ENCODE assay signal across 7 cellular contexts in the genomic region with DNA sequence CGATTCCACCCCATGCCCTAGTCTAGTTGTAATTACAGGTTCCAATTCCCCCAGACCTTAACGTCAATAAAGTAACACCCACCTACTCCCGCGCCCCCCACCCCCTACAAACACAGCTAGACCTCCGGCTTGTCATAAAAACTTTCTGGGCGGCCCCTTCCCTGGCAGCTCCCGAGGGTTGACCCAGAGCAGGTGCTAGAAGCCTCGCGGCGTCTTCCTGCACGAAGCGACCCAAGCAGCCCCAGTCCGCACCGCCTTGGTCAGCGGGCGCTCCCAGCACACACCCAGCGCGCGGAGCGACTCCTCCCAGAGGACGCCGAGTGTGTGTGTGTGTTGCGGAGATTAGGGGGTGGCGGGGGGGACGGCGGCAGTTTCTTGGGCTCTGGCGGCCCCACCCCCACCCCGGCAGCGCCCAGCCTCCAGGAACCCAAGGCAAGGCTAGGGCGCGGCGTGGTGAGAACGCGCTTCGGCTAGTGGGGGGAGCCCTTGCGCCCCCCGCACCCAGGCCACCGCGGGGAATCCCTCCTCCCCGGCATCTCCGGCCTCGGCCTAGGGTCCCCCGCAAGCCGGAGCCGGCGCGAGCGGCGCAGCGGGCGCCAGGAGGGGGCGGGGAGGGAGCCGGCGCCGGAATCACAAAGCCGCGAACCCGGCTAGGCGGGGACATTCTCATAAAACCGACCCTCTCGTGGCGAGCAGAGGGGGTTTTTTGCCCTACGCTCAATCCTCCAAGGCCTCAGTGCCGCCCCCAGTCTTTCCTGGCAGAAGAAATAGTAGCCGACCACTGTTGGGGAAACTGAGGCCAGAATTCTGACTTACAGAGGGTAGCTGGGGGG. TPM values are rescaled to one million over a fixed set of nuclear protein-coding genes. Genes with fewer than 3 reads are reported as not detected.
A peak's percentile ranks its signal among the peaks of the same experiment; 100 is the strongest.
DNase-seq lines count a peak whose midpoint lies in the region; ATAC-seq lines count a peak whose summit lies in the region.

No MANE protein-coding gene starts in this region.

- peak overlapping the region; percentile 60 for H3K4me3 Mint-ChIP-seq in activated T-helper 17 cell treated with anti-CD3 and anti-CD28 coated beads, Interleukin-2, amount 50 U/mL, for 72 hours

- H3K27me3 ChIP-seq in HUES6 (ENCODE audit: control insufficient read depth, insufficient read depth, low read length) = peaks cover 61% of the 10 kb centered on the region

- no peak for ATAC-seq in activated T-helper 17 cell treated with anti-CD3 and anti-CD28 coated beads, Interleukin-2, amount 50 U/mL, for 72 hours (replicated peaks)
- ATAC-seq in GM21619 (IDR thresholded peaks at IDR 0.05; ENCODE audit: unreplicated experiment) (no peak), GM21825 (IDR thresholded peaks at IDR 0.05; ENCODE audit: unreplicated experiment) (no peak)

- H3K4me1 ChIP-seq in HUES6 (ENCODE audit: control insufficient read depth, insufficient read depth, low read length) = peaks cover 64% of the 10 kb centered on the region

- DNase-seq in skeletal muscle cell (ENCODE audit: low read depth) (no peak), dedifferentiated amniotic fluid mesenchymal stem cell (ENCODE audit: extremely low spot score) (no peak)

- H3K9me3 ChIP-seq in HUES6 (ENCODE audit: control insufficient read depth, insufficient read depth, low read depth, low read length) (no peaks in the 10 kb centered on the region), iPS-18c (ENCODE audit: control insufficient read depth, insufficient read depth, low read length) (no peaks in the 10 kb centered on the region)

- peaks cover 55% of the 10 kb centered on the region for H3K27me3 Mint-ChIP-seq in activated T-helper 17 cell treated with anti-CD3 and anti-CD28 coated beads, Interleukin-2, amount 50 U/mL, for 72 hours

- no peak overlapping the region for H3K27ac Mint-ChIP-seq in activated T-helper 17 cell treated with anti-CD3 and anti-CD28 coated beads, Interleukin-2, amount 50 U/mL, for 72 hours

- H3K9ac ChIP-seq in HUES6 (ENCODE audit: low read length) = peak overlapping the region; percentile 88

- no peaks in the 10 kb centered on the region for H3K9me3 Mint-ChIP-seq in activated T-helper 17 cell treated with anti-CD3 and anti-CD28 coated beads, Interleukin-2, amount 50 U/mL, for 72 hours

- peak overlapping the region; percentile 82 for H3K27ac ChIP-seq in HUES6 (ENCODE audit: low read depth, low read length)

- H3K4me1 Mint-ChIP-seq in activated T-helper 17 cell treated with anti-CD3 and anti-CD28 coated beads, Interleukin-2, amount 50 U/mL, for 72 hours = peaks cover 15% of the 10 kb centered on the region

- peak overlapping the region; percentile 73 for H3K4me3 ChIP-seq in HUES6 (ENCODE audit: low read depth, low read length)
- H3K4me3 ChIP-seq in iPS-18c (ENCODE audit: insufficient read depth, low read depth, low read length) = peak overlapping the region; percentile 90
- H3K4me3 ChIP-seq in skeletal muscle cell (ENCODE audit: low read depth, low read length) = peak overlapping the region; percentile 24

- no peaks in the 10 kb centered on the region for H3K36me3 ChIP-seq in HUES6 (ENCODE audit: control insufficient read depth, insufficient read depth, low read length)

- no peaks in the 10 kb centered on the region for H3K36me3 Mint-ChIP-seq in activated T-helper 17 cell treated with anti-CD3 and anti-CD28 coated beads, Interleukin-2, amount 50 U/mL, for 72 hours (ENCODE audit: low read depth)

RNA-seq across cellular contexts. Expression of a gene that starts 2.2 kb away (rescaled TPM):
- total RNA-seq in activated T-helper 17 cell treated with anti-CD3 and anti-CD28 coated beads, Interleukin-2, amount 50 U/mL, for 72 hours = under 1 TPM in 1 of 2 donors, not detected in 1; 0.64 TPM

RNA-seq across cellular contexts. Expression of a gene that starts 47.7 kb away (rescaled TPM):
- 10 to 100 TPM; 80.4 to 82.8 TPM for total RNA-seq in activated T-helper 17 cell treated with anti-CD3 and anti-CD28 coated beads, Interleukin-2, amount 50 U/mL, for 72 hours

Comparison
In these comparisons a context has a peak if more than half of its experiments do, and no peak if none do; other contexts are left out.
1. H3K4me3 ChIP-seq: peak in every context shown above with its lines; median percentile 90 in iPS-18c; 73 in HUES6; 24 in skeletal muscle cell.